In genomic region chr17:14749269-14749668, GRCh38 we compare ENCODE assay signal across 22 cellular contexts.
A peak's percentile ranks its signal among the peaks of the same experiment; 100 is the strongest.
DNase-seq lines count a peak whose midpoint lies in the region; ATAC-seq, FAIRE-seq and TF ChIP-seq lines count a peak whose summit lies in the region.
"Had no signal": no experiment of that assay in that cellular context is flagged by ENCODE, and none has a peak within 500 bp of the region (broad histone marks: within the 10 kb centered on the region; RNA-seq: fewer than 3 reads in every experiment).

No MANE protein-coding gene starts in this region.

- H3K27ac Mint-ChIP-seq in activated naive CD4-positive, alpha-beta T cell treated with anti-CD3 and anti-CD28 coated beads, Interleukin-2, amount 50 U/mL, for 72 hours = peak overlapping the region in 1 of 2 donors; percentile 86
- no peak overlapping the region for H3K27ac Mint-ChIP-seq in activated naive CD4-positive, alpha-beta T cell treated with anti-CD3 and anti-CD28 coated beads, Interleukin-2, amount 10 ng/mL, durations not matched to agents 7 days and 5 days
- H3K27ac Mint-ChIP-seq in osteocyte (ENCODE audit: unreplicated experiment) = no peak overlapping the region
- H3K27ac Mint-ChIP-seq: B cell; CD4-positive, CD25-positive, alpha-beta regulatory T cell; CD8-positive, alpha-beta T cell; GM23338; H9 had no signal

- CTCF ChIA-PET in activated naive CD4-positive, alpha-beta T cell treated with anti-CD3 and anti-CD28 coated beads, Interleukin-2, amount 10 ng/mL, durations not matched to agents 7 days and 5 days (lab: Charles Lee) = no interaction called here

- no peaks in the 10 kb centered on the region for H3K36me3 ChIP-seq in bronchial epithelial cell (ENCODE audit: control insufficient read depth, insufficient read depth, low read length)
- H3K36me3 ChIP-seq: BLaER1 had no signal

- H3K36me3 Mint-ChIP-seq in activated naive CD4-positive, alpha-beta T cell treated with anti-CD3 and anti-CD28 coated beads, Interleukin-2, amount 50 U/mL, for 72 hours = no peaks in the 10 kb centered on the region
- no peaks in the 10 kb centered on the region for H3K36me3 Mint-ChIP-seq in activated naive CD4-positive, alpha-beta T cell treated with anti-CD3 and anti-CD28 coated beads, Interleukin-2, amount 10 ng/mL, durations not matched to agents 7 days and 5 days
- H3K36me3 Mint-ChIP-seq in osteocyte (ENCODE audit: unreplicated experiment) = no peaks in the 10 kb centered on the region
- H3K36me3 Mint-ChIP-seq: CD4-positive, CD25-positive, alpha-beta regulatory T cell; CD8-positive, alpha-beta T cell had no signal

- peak; percentile 23 to 65 for ATAC-seq in activated naive CD4-positive, alpha-beta T cell treated with anti-CD3 and anti-CD28 coated beads, Interleukin-2, amount 50 U/mL, for 72 hours
- ATAC-seq: CD8-positive, alpha-beta T cell; GM23338; HCT116 had no signal

- H3K4me3 Mint-ChIP-seq in activated naive CD4-positive, alpha-beta T cell treated with anti-CD3 and anti-CD28 coated beads, Interleukin-2, amount 10 ng/mL, durations not matched to agents 7 days and 5 days = no peak overlapping the region
- H3K4me3 Mint-ChIP-seq in osteocyte (ENCODE audit: unreplicated experiment) = no peak overlapping the region
- H3K4me3 Mint-ChIP-seq: B cell; CD4-positive, CD25-positive, alpha-beta regulatory T cell; CD8-positive, alpha-beta T cell; GM23338; H9 had no signal

- H3K4me1 Mint-ChIP-seq in activated naive CD4-positive, alpha-beta T cell treated with anti-CD3 and anti-CD28 coated beads, Interleukin-2, amount 10 ng/mL, durations not matched to agents 7 days and 5 days = no peaks in the 10 kb centered on the region
- peaks cover 18% of the 10 kb centered on the region for H3K4me1 Mint-ChIP-seq in osteocyte (ENCODE audit: unreplicated experiment)
- H3K4me1 Mint-ChIP-seq: B cell; CD4-positive, CD25-positive, alpha-beta regulatory T cell; GM23338; H9 had no signal

- H3K9me3 Mint-ChIP-seq in activated naive CD4-positive, alpha-beta T cell treated with anti-CD3 and anti-CD28 coated beads, Interleukin-2, amount 50 U/mL, for 72 hours = no peaks in the 10 kb centered on the region
- no peaks in the 10 kb centered on the region for H3K9me3 Mint-ChIP-seq in activated naive CD4-positive, alpha-beta T cell treated with anti-CD3 and anti-CD28 coated beads, Interleukin-2, amount 10 ng/mL, durations not matched to agents 7 days and 5 days
- H3K9me3 Mint-ChIP-seq in osteocyte (ENCODE audit: unreplicated experiment) = no peaks in the 10 kb centered on the region
- H3K9me3 Mint-ChIP-seq: CD4-positive, CD25-positive, alpha-beta regulatory T cell; CD8-positive, alpha-beta T cell had no signal

- H3K4me3 ChIP-seq in bronchial epithelial cell (ENCODE audit: low read depth, low read length) = no peak overlapping the region
- H3K4me3 ChIP-seq: BLaER1, GM23338 had no signal

- DNase-seq in activated naive CD4-positive, alpha-beta T cell treated with anti-CD3 and anti-CD28 coated beads, Interleukin-2, amount 50 U/mL, for 72 hours (ENCODE audit: low spot score in 2 of 2) = no peak
- no peak for DNase-seq in activated naive CD4-positive, alpha-beta T cell treated with anti-CD3 and anti-CD28 coated beads, Interleukin-2, amount 10 ng/mL, durations not matched to agents 7 days and 5 days
- DNase-seq in bronchial epithelial cell (ENCODE audit: low read depth) = no peak
- DNase-seq in osteocyte (ENCODE audit: extremely low spot score, unreplicated experiment) = peak; percentile 23
- DNase-seq in stimulated activated CD4-positive, alpha-beta T cell treated with anti-CD3 and anti-CD28 coated beads, Interleukin-15, amount 100 ng/mL, for 24 hours = no peak
- DNase-seq in SHP77 (lab: John Stamatoyannopoulos, UW) = no peak
- DNase-seq in GM13976 (ENCODE audit: low spot score) = no peak
- no peak for DNase-seq in erythroblast (lab: John Stamatoyannopoulos, UW)
- DNase-seq: Caco-2; CD4-positive, CD25-positive, alpha-beta regulatory T cell; CD8-positive, alpha-beta T cell; DMS153; DND-41; H9 had no signal

- no peaks in the 10 kb centered on the region for H3K27me3 ChIP-seq in bronchial epithelial cell (ENCODE audit: control insufficient read depth, insufficient read depth, low read length)

- no peak for TF ChIP-seq CTCF in bronchial epithelial cell (IDR thresholded peaks at IDR 0.05; ENCODE audit: insufficient read depth, low read length, severe bottlenecking)
- no peak for TF ChIP-seq CTCF in osteocyte (IDR thresholded peaks at IDR 0.05)
- no peak for TF ChIP-seq CTCF in GM13976 (IDR thresholded peaks at IDR 0.05; ENCODE audit: borderline replicate concordance, control extremely low read depth, extremely low read depth, insufficient read depth, missing control alignments)

- in situ Hi-C loops in GM13976 (cut with MboI; ENCODE audit: low sequenced_read_pairs, unreplicated experiment) = no loop called here

- peak; percentile 72 for FAIRE-seq in bronchial epithelial cell (lab: Jason Lieb, UNC)
- FAIRE-seq: A204.1, G401.6, GM12892, GM18507 had no signal

- no peak for TF ChIP-seq POLR2A in erythroblast (IDR thresholded peaks at IDR 0.05; ENCODE audit: low read length)

- no peaks in the 10 kb centered on the region for H3K27me3 Mint-ChIP-seq in activated naive CD4-positive, alpha-beta T cell treated with anti-CD3 and anti-CD28 coated beads, Interleukin-2, amount 10 ng/mL, durations not matched to agents 7 days and 5 days
- H3K27me3 Mint-ChIP-seq in osteocyte (ENCODE audit: unreplicated experiment) = no peaks in the 10 kb centered on the region
- H3K27me3 Mint-ChIP-seq: CD4-positive, CD25-positive, alpha-beta regulatory T cell had no signal
